30 cellular contexts compared by ENCODE assay signal in the genomic region with DNA sequence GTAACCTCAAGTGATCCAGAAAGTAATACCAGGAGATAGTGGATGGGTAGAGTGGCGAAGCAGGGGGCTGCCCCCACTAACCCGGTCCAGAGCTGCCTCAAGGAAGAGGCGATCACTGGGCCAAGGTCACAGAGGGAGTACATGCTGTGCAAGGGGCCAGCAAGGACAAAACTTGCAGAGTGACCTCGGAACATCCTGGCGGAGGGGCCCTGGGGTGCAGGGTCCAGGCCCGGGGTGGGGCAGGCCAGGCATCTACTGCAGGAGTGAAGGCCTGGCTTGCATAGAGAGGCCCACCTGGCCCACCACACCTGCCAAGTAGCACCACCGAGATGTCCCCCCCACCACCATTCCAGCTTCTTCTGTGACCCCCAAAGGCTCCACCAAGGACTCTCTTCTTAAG.
"Had no signal": no experiment of that assay in that cellular context is flagged by ENCODE, and none has a peak within 500 bp of the region (broad histone marks: within the 10 kb centered on the region; RNA-seq: fewer than 3 reads in every experiment).

No MANE protein-coding gene starts in this region.

- H3K27ac Mint-ChIP-seq: activated CD4-positive, alpha-beta memory T cell treated with anti-CD3 and anti-CD28 coated beads, Interleukin-2, amount 10 ng/mL, durations not matched to agents 7 days and 5 days; activated CD4-positive, alpha-beta T cell treated with anti-CD3 and anti-CD28 coated beads for 36 hours; activated CD4-positive, alpha-beta T cell treated with anti-CD3 and anti-CD28 coated beads, Interleukin-2, amount 10 ng/mL, durations not matched to agents 24 days and 14 days; activated naive CD4-positive, alpha-beta T cell treated with anti-CD3 and anti-CD28 coated beads, Interleukin-2, amount 10 ng/mL, durations not matched to agents 7 days and 5 days; activated naive CD4-positive, alpha-beta T cell treated with anti-CD3 and anti-CD28 coated beads, Interleukin-2, amount 50 U/mL, for 72 hours; activated naive CD8-positive, alpha-beta T cell treated with anti-CD3 and anti-CD28 coated beads, Interleukin-2, amount 10 ng/mL, durations not matched to agents 7 days and 5 days; activated T-cell treated with anti-CD3 and anti-CD28 coated beads, Interleukin-2, amount 50 U/mL, for 24 hours; activated T-cell treated with anti-CD3 and anti-CD28 coated beads, Interleukin-2, amount 50 U/mL, for 72 hours; T-helper 17 cell; T-helper 2 cell treated with Interferon-gamma antibody and Interleukin-4, amounts not matched to agents 5 μg/mL and 100 μg/mL, for 36 hours had no signal

- H3K9me3 ChIP-seq: ascending aorta, breast epithelium, esophagus muscularis mucosa, gastroesophageal sphincter, heart right ventricle had no signal

- DNase-seq: activated CD4-positive, alpha-beta memory T cell treated with anti-CD3 and anti-CD28 coated beads, Interleukin-2, amount 10 ng/mL, durations not matched to agents 7 days and 5 days; activated CD4-positive, alpha-beta T cell treated with anti-CD3 and anti-CD28 coated beads for 36 hours; activated CD4-positive, alpha-beta T cell treated with anti-CD3 and anti-CD28 coated beads, Interleukin-2, amount 10 ng/mL, durations not matched to agents 24 days and 14 days; activated CD4-positive, alpha-beta T cell treated with anti-CD3 and anti-CD28 coated beads, Interleukin-2, amount 50 U/mL, for 4 hours; activated CD4-positive, CD25-positive, alpha-beta regulatory T cell; activated CD4-positive, CD25-positive, alpha-beta regulatory T cell treated with anti-CD3 and anti-CD28 coated beads, Interleukin-2, amount 50 U/mL, for 72 hours; activated CD8-positive, alpha-beta memory T cell treated with anti-CD3 and anti-CD28 coated beads, Interleukin-2, amount 50 U/mL, for 48 hours; activated gamma-delta T cell; activated naive CD4-positive, alpha-beta T cell; activated naive CD4-positive, alpha-beta T cell treated with anti-CD3 and anti-CD28 coated beads, Interleukin-2, amount 10 ng/mL, durations not matched to agents 7 days and 5 days; activated naive CD8-positive, alpha-beta T cell treated with anti-CD3 and anti-CD28 coated beads, Interleukin-2, amount 10 ng/mL, durations not matched to agents 7 days and 5 days; activated T-cell treated with anti-CD3 and anti-CD28 coated beads for 4 hours; activated T-cell treated with anti-CD3 and anti-CD28 coated beads, Interleukin-2, amount 50 U/mL, for 24 hours; activated T-cell treated with anti-CD3 and anti-CD28 coated beads, Interleukin-2, amount 50 U/mL, for 72 hours; cortex of kidney; dermis blood vessel endothelial cell; effector CD4-positive, alpha-beta T cell; effector memory CD8-positive, alpha-beta T cell; erythroblast; foreskin melanocyte; heart right ventricle; T-helper 17 cell; T1000 had no signal

- H3K27ac ChIP-seq: ascending aorta, breast epithelium, esophagus muscularis mucosa, gastroesophageal sphincter, heart right ventricle had no signal

- H3K36me3 ChIP-seq: ascending aorta, breast epithelium, esophagus muscularis mucosa, gastroesophageal sphincter, heart right ventricle had no signal

- H3K27me3 ChIP-seq: ascending aorta, breast epithelium, esophagus muscularis mucosa, gastroesophageal sphincter, heart right ventricle had no signal

- H3K36me3 Mint-ChIP-seq: activated naive CD4-positive, alpha-beta T cell treated with anti-CD3 and anti-CD28 coated beads, Interleukin-2, amount 10 ng/mL, durations not matched to agents 7 days and 5 days; activated naive CD4-positive, alpha-beta T cell treated with anti-CD3 and anti-CD28 coated beads, Interleukin-2, amount 50 U/mL, for 72 hours; activated naive CD8-positive, alpha-beta T cell treated with anti-CD3 and anti-CD28 coated beads, Interleukin-2, amount 10 ng/mL, durations not matched to agents 7 days and 5 days; brain had no signal

- H3K4me1 Mint-ChIP-seq: activated CD4-positive, alpha-beta memory T cell treated with anti-CD3 and anti-CD28 coated beads, Interleukin-2, amount 10 ng/mL, durations not matched to agents 7 days and 5 days; activated CD4-positive, alpha-beta T cell treated with anti-CD3 and anti-CD28 coated beads for 36 hours; activated CD4-positive, alpha-beta T cell treated with anti-CD3 and anti-CD28 coated beads, Interleukin-2, amount 10 ng/mL, durations not matched to agents 24 days and 14 days; activated naive CD4-positive, alpha-beta T cell treated with anti-CD3 and anti-CD28 coated beads, Interleukin-2, amount 10 ng/mL, durations not matched to agents 7 days and 5 days had no signal

- H3K4me3 ChIP-seq: ascending aorta, breast epithelium, esophagus muscularis mucosa, gastroesophageal sphincter, heart right ventricle had no signal

- ATAC-seq: activated CD4-positive, alpha-beta T cell treated with anti-CD3 and anti-CD28 coated beads for 36 hours; activated naive CD4-positive, alpha-beta T cell treated with anti-CD3 and anti-CD28 coated beads, Interleukin-2, amount 50 U/mL, for 72 hours; activated T-cell treated with anti-CD3 and anti-CD28 coated beads, Interleukin-2, amount 50 U/mL, for 72 hours; effector memory CD8-positive, alpha-beta T cell; gastroesophageal sphincter; T-helper 17 cell had no signal

- H3K4me1 ChIP-seq: esophagus muscularis mucosa, gastroesophageal sphincter had no signal

- H3K4me3 Mint-ChIP-seq: activated CD4-positive, alpha-beta memory T cell treated with anti-CD3 and anti-CD28 coated beads, Interleukin-2, amount 10 ng/mL, durations not matched to agents 7 days and 5 days; activated CD4-positive, alpha-beta T cell treated with anti-CD3 and anti-CD28 coated beads for 36 hours; activated CD4-positive, alpha-beta T cell treated with anti-CD3 and anti-CD28 coated beads, Interleukin-2, amount 10 ng/mL, durations not matched to agents 24 days and 14 days; activated naive CD4-positive, alpha-beta T cell treated with anti-CD3 and anti-CD28 coated beads, Interleukin-2, amount 10 ng/mL, durations not matched to agents 7 days and 5 days; activated naive CD8-positive, alpha-beta T cell treated with anti-CD3 and anti-CD28 coated beads, Interleukin-2, amount 10 ng/mL, durations not matched to agents 7 days and 5 days; activated T-cell treated with anti-CD3 and anti-CD28 coated beads, Interleukin-2, amount 50 U/mL, for 24 hours; activated T-cell treated with anti-CD3 and anti-CD28 coated beads, Interleukin-2, amount 50 U/mL, for 72 hours; brain; effector memory CD8-positive, alpha-beta T cell; T-helper 17 cell; T-helper 2 cell treated with Interferon-gamma antibody and Interleukin-4, amounts not matched to agents 5 μg/mL and 100 μg/mL, for 36 hours had no signal

- H3K9me3 Mint-ChIP-seq: activated CD4-positive, alpha-beta memory T cell treated with anti-CD3 and anti-CD28 coated beads, Interleukin-2, amount 10 ng/mL, durations not matched to agents 7 days and 5 days; activated CD4-positive, alpha-beta T cell treated with anti-CD3 and anti-CD28 coated beads, Interleukin-2, amount 10 ng/mL, durations not matched to agents 24 days and 14 days; activated naive CD4-positive, alpha-beta T cell treated with anti-CD3 and anti-CD28 coated beads, Interleukin-2, amount 10 ng/mL, durations not matched to agents 7 days and 5 days; activated naive CD4-positive, alpha-beta T cell treated with anti-CD3 and anti-CD28 coated beads, Interleukin-2, amount 50 U/mL, for 72 hours; activated naive CD8-positive, alpha-beta T cell treated with anti-CD3 and anti-CD28 coated beads, Interleukin-2, amount 10 ng/mL, durations not matched to agents 7 days and 5 days; activated T-cell treated with anti-CD3 and anti-CD28 coated beads, Interleukin-2, amount 50 U/mL, for 24 hours; activated T-cell treated with anti-CD3 and anti-CD28 coated beads, Interleukin-2, amount 50 U/mL, for 72 hours; brain; effector memory CD8-positive, alpha-beta T cell; T-helper 2 cell treated with Interferon-gamma antibody and Interleukin-4, amounts not matched to agents 5 μg/mL and 100 μg/mL, for 36 hours had no signal

- H3K27me3 Mint-ChIP-seq: activated CD4-positive, alpha-beta T cell treated with anti-CD3 and anti-CD28 coated beads for 36 hours; activated CD4-positive, alpha-beta T cell treated with anti-CD3 and anti-CD28 coated beads, Interleukin-2, amount 10 ng/mL, durations not matched to agents 24 days and 14 days; activated naive CD8-positive, alpha-beta T cell treated with anti-CD3 and anti-CD28 coated beads, Interleukin-2, amount 10 ng/mL, durations not matched to agents 7 days and 5 days; brain; effector memory CD8-positive, alpha-beta T cell had no signal
